In genomic region chr15:95267476-95267875, GRCh38 we compare ENCODE assay signal across 23 cellular contexts.
DNase-seq lines count a peak whose midpoint lies in the region; ATAC-seq and TF ChIP-seq lines count a peak whose summit lies in the region.
"Had no signal": no experiment of that assay in that cellular context is flagged by ENCODE, and none has a peak within 500 bp of the region (broad histone marks: within the 10 kb centered on the region; RNA-seq: fewer than 3 reads in every experiment).

No MANE protein-coding gene starts in this region.

- H2AK5ac ChIP-seq in mesenchymal stem cell (ENCODE audit: low read length, severe bottlenecking): no peak overlapping the region

- H3K36me3 Mint-ChIP-seq in chondrocyte (ENCODE audit: low read depth): peaks cover 3% of the 10 kb centered on the region
- H3K36me3 Mint-ChIP-seq in stimulated activated naive B cell treated with anti-CD40 and anti-IgM and Interleukin-4, amounts not matched to agents 10 μg/mL and 1 μg/mL and 100 μg/mL, for 72 hours: no peaks in the 10 kb centered on the region

- H3K4ac ChIP-seq in mesenchymal stem cell (ENCODE audit: low read depth in 1 of 2, low read length in 2 of 2): peak overlapping the region in 1 of 2 experiments; percentile 47

- H2BK120ac ChIP-seq in mesenchymal stem cell (ENCODE audit: low read depth, low read length): no peak overlapping the region

- H3K36me3 ChIP-seq in mesenchymal stem cell (ENCODE audit: control insufficient read depth in 1 of 2, insufficient read depth in 2 of 2, low read depth in 1 of 2, low read length in 2 of 2) (no peaks in the 10 kb centered on the region), stomach smooth muscle (ENCODE audit: control insufficient read depth in 2 of 2, insufficient read depth in 2 of 2, low read length in 2 of 2) (no peaks in the 10 kb centered on the region)

- no peak overlapping the region for H3K23ac ChIP-seq in mesenchymal stem cell (ENCODE audit: low read length in 2 of 2)

- H2BK15ac ChIP-seq in mesenchymal stem cell (ENCODE audit: low read depth, poor library complexity, severe bottlenecking): no peak overlapping the region

- H3K18ac ChIP-seq in mesenchymal stem cell (ENCODE audit: low read depth in 1 of 2, low read length in 2 of 2): peak overlapping the region; percentile 1 to 18

- H3K14ac ChIP-seq in mesenchymal stem cell (ENCODE audit: low read length in 2 of 2): no peak overlapping the region

- no peak overlapping the region for H3K4me2 ChIP-seq in mesenchymal stem cell (ENCODE audit: low read length, poor library complexity, severe bottlenecking)
- H3K4me2 ChIP-seq: GM23338 had no signal

- H3K9me3 ChIP-seq in mesenchymal stem cell (ENCODE audit: control insufficient read depth, low read length) (no peaks in the 10 kb centered on the region), stomach smooth muscle (ENCODE audit: control insufficient read depth in 2 of 2, low read length in 2 of 2) (no peaks in the 10 kb centered on the region)

- no peak overlapping the region for H2AFZ ChIP-seq in mesenchymal stem cell (ENCODE audit: low read depth, low read length)
- H2AFZ ChIP-seq: GM23338 had no signal

- peaks cover 4% of the 10 kb centered on the region for H3K9me3 Mint-ChIP-seq in chondrocyte (ENCODE audit: low read depth)
- peaks cover 6 to 8% of the 10 kb centered on the region in 2 donors for H3K9me3 Mint-ChIP-seq in stimulated activated naive B cell treated with anti-CD40 and anti-IgM and Interleukin-4, amounts not matched to agents 10 μg/mL and 1 μg/mL and 100 μg/mL, for 72 hours
- H3K9me3 Mint-ChIP-seq: GM23338 had no signal

- H3K4me1 Mint-ChIP-seq in chondrocyte (ENCODE audit: low read depth): peaks cover 82% of the 10 kb centered on the region
- H3K4me1 Mint-ChIP-seq in stimulated activated naive B cell treated with anti-CD40 and anti-IgM and Interleukin-4, amounts not matched to agents 10 μg/mL and 1 μg/mL and 100 μg/mL, for 72 hours: no peaks in the 10 kb centered on the region
- H3K4me1 Mint-ChIP-seq: GM23338 had no signal

- H4K8ac ChIP-seq in mesenchymal stem cell (ENCODE audit: low read length): no peak overlapping the region

- DNase-seq in EL (peak; percentile 38), chondrocyte (ENCODE audit: low spot score) (no peak), mesenchymal stem cell (no peak), OCI-M2 (lab: John Stamatoyannopoulos, UW; ENCODE audit: unreplicated experiment) (no peak), posterior cingulate gyrus (no peak)
- DNase-seq in stimulated activated naive B cell treated with anti-CD40 and anti-IgM and Interleukin-4, amounts not matched to agents 10 μg/mL and 1 μg/mL and 100 μg/mL, for 72 hours: no peak
- no peak for DNase-seq in activated T-cell treated with anti-CD3 and anti-CD28 coated beads, Interleukin-2, amount 50 U/mL, for 1 hour
- DNase-seq: ACHN; activated CD4-positive, alpha-beta T cell treated with anti-CD3 and anti-CD28 coated beads, Interleukin-2, amount 10 ng/mL, durations not matched to agents 24 days and 14 days; activated CD8-positive, alpha-beta memory T cell treated with anti-CD3 and anti-CD28 coated beads, Interleukin-2, amount 50 U/mL, for 48 hours; activated gamma-delta T cell; cerebellar nuclear complex; DMS153; foreskin melanocyte; NCI-H146; NCI-H226; nucleus accumbens; small intestine; stimulated activated CD4-positive, alpha-beta T cell treated with anti-CD3 and anti-CD28 coated beads, Interleukin-4, amount 100 ng/mL, for 24 hours; substantia nigra had no signal

- ATAC-seq in stimulated activated naive B cell treated with anti-CD40 and anti-IgM and Interleukin-4, amounts not matched to agents 10 μg/mL and 1 μg/mL and 100 μg/mL, for 72 hours (replicated peaks): no peak
- ATAC-seq: GM23338 had no signal

- over 99% methylated on average over 3 of the region's 3 CpGs for WGBS in mesenchymal stem cell

- H3K27me3 ChIP-seq in mesenchymal stem cell (ENCODE audit: control insufficient read depth in 1 of 2, insufficient read depth in 1 of 2, low read length in 2 of 2): no peaks in the 10 kb centered on the region
- no peaks in the 10 kb centered on the region for H3K27me3 ChIP-seq in stomach smooth muscle (ENCODE audit: control insufficient read depth in 1 of 2, insufficient read depth in 2 of 2, low read length in 2 of 2)

- H3K9ac ChIP-seq in mesenchymal stem cell (ENCODE audit: low read length) (peak overlapping the region; percentile 33), stomach smooth muscle (ENCODE audit: low read length in 2 of 2) (no peak overlapping the region)

- H3K27me3 Mint-ChIP-seq in chondrocyte (ENCODE audit: low read depth): no peaks in the 10 kb centered on the region
- H3K27me3 Mint-ChIP-seq in stimulated activated naive B cell treated with anti-CD40 and anti-IgM and Interleukin-4, amounts not matched to agents 10 μg/mL and 1 μg/mL and 100 μg/mL, for 72 hours: no peaks in the 10 kb centered on the region

- no peak overlapping the region for H2BK5ac ChIP-seq in mesenchymal stem cell (ENCODE audit: low read depth, low read length, poor library complexity, severe bottlenecking)

- TF ChIP-seq CTCF in chondrocyte (IDR thresholded peaks at IDR 0.05): no peak

- H3K27ac Mint-ChIP-seq in chondrocyte (ENCODE audit: unreplicated experiment): peak overlapping the region; percentile 66
- H3K27ac Mint-ChIP-seq in stimulated activated naive B cell treated with anti-CD40 and anti-IgM and Interleukin-4, amounts not matched to agents 10 μg/mL and 1 μg/mL and 100 μg/mL, for 72 hours: no peak overlapping the region
- H3K27ac Mint-ChIP-seq: activated CD4-positive, alpha-beta T cell treated with anti-CD3 and anti-CD28 coated beads, Interleukin-2, amount 10 ng/mL, durations not matched to agents 24 days and 14 days; GM23338 had no signal

- H3K4me1 ChIP-seq in mesenchymal stem cell (ENCODE audit: control insufficient read depth, insufficient read depth, low read depth, low read length) (peaks cover 4% of the 10 kb centered on the region), stomach smooth muscle (ENCODE audit: control insufficient read depth, insufficient read depth, low read length) (peaks cover 9% of the 10 kb centered on the region)

- no peak overlapping the region for H3K4me3 ChIP-seq in mesenchymal stem cell (ENCODE audit: insufficient read depth in 1 of 2, low read depth in 1 of 2, low read length in 2 of 2)
- H3K4me3 ChIP-seq in stomach smooth muscle (ENCODE audit: low read length in 2 of 2): no peak overlapping the region
- H3K4me3 ChIP-seq: GM23338 had no signal

- H3K4me3 Mint-ChIP-seq in chondrocyte (ENCODE audit: unreplicated experiment): no peak overlapping the region
- H3K4me3 Mint-ChIP-seq in stimulated activated naive B cell treated with anti-CD40 and anti-IgM and Interleukin-4, amounts not matched to agents 10 μg/mL and 1 μg/mL and 100 μg/mL, for 72 hours: no peak overlapping the region
- H3K4me3 Mint-ChIP-seq: activated CD4-positive, alpha-beta T cell treated with anti-CD3 and anti-CD28 coated beads, Interleukin-2, amount 10 ng/mL, durations not matched to agents 24 days and 14 days; GM23338 had no signal

- no peaks in the 10 kb centered on the region for H3K79me1 ChIP-seq in mesenchymal stem cell (replicated peaks; ENCODE audit: low read length, poor library complexity, severe bottlenecking)

- no peak overlapping the region for H2BK12ac ChIP-seq in mesenchymal stem cell (ENCODE audit: low read length in 2 of 2)

- intact Hi-C loops in posterior cingulate gyrus (cut with DNase I): loop anchor here (5.0 kb wide), 1 partner anchor 1070 kb away; no protein-coding TSS in a partner anchor

- H4K91ac ChIP-seq in mesenchymal stem cell (ENCODE audit: low read length): no peak overlapping the region

- H3K27ac ChIP-seq in mesenchymal stem cell (ENCODE audit: low read length, poor library complexity, severe bottlenecking): no peak overlapping the region
- peak overlapping the region; percentile 31 for H3K27ac ChIP-seq in stomach smooth muscle (ENCODE audit: low read length)
- H3K27ac ChIP-seq: RWPE1 had no signal
